1 cellular context compared by ENCODE assay signal in the genomic region with DNA sequence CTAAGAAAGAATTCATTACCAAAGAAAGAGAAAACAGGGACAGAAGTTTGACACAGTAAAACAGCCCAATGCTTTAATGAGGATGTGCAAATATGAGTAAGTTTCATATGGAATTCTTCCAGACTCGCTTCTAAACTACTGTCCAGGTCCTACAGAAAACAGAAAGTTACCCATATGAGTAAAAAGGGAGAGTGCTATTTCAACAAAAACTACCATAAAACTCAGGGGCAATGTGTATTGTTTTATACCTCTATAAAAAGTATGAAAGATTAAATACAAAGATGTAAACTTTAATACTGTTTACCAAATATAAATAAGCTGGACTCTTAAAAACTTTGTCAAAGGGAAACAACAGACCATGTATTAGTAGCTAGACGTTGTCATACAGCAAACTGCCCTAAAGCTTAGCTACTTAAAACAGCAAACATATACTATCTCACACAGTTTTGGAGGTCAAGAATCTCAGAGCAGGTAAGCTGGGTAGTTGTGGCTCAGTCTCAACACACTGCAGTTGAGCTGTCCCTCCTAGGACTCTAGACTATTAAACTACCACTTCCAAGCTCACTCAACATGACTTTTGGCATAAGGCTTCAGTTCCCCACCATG.
TF ChIP-seq lines count a peak whose summit lies in the region.

No MANE protein-coding gene starts in this region.

TF ChIP-seq in K562, 482 proteins besides CTCF, POLR2A, EP300 and RAD21:
- TF ChIP-seq BCOR (IDR thresholded peaks at IDR 0.05) (no peak), RNF2 (IDR thresholded peaks at IDR 0.05) (no peak), SAP30 (IDR thresholded peaks at IDR 0.05; ENCODE audit: borderline replicate concordance, insufficient read depth, low read depth, low read length, poor library complexity, severe bottlenecking) (no peak), DMBX1 (CRISPR knock-in tag; IDR thresholded peaks at IDR 0.05; ENCODE audit: borderline replicate concordance) (no peak), BDP1 (IDR thresholded peaks at IDR 0.05; ENCODE audit: insufficient read depth, insufficient read length) (no peak), THRAP3 (IDR thresholded peaks at IDR 0.05; ENCODE audit: borderline replicate concordance) (no peak), CHD1 (IDR thresholded peaks at IDR 0.05; ENCODE audit: low read length) (no peak), MAZ (CRISPR knock-in tag; conservative IDR thresholded peaks at IDR 0.05 in 1 of 2, IDR thresholded peaks at IDR 0.05 in 1 of 2) (no peak), FOXJ2 (tag; IDR thresholded peaks at IDR 0.05) (no peak), SRSF1 (IDR thresholded peaks at IDR 0.05; ENCODE audit: low read depth, low read length) (no peak), ZNF707 (CRISPR knock-in tag; conservative IDR thresholded peaks at IDR 0.05) (no peak), TCFL5 (CRISPR knock-in tag; conservative IDR thresholded peaks at IDR 0.05) (no peak)
- TF ChIP-seq, protein P1, sequence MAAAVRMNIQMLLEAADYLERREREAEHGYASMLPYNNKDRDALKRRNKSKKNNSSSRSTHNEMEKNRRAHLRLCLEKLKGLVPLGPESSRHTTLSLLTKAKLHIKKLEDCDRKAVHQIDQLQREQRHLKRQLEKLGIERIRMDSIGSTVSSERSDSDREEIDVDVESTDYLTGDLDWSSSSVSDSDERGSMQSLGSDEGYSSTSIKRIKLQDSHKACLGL (CRISPR knock-in tag; IDR thresholded peaks at IDR 0.05; ENCODE audit: borderline replicate concordance, poor library complexity, severe bottlenecking): no peak
- TF ChIP-seq, protein P2, sequence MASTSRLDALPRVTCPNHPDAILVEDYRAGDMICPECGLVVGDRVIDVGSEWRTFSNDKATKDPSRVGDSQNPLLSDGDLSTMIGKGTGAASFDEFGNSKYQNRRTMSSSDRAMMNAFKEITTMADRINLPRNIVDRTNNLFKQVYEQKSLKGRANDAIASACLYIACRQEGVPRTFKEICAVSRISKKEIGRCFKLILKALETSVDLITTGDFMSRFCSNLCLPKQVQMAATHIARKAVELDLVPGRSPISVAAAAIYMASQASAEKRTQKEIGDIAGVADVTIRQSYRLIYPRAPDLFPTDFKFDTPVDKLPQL (IDR thresholded peaks at IDR 0.05; ENCODE audit: extremely low read depth, insufficient read length): no peak
- TF ChIP-seq, protein P3, sequence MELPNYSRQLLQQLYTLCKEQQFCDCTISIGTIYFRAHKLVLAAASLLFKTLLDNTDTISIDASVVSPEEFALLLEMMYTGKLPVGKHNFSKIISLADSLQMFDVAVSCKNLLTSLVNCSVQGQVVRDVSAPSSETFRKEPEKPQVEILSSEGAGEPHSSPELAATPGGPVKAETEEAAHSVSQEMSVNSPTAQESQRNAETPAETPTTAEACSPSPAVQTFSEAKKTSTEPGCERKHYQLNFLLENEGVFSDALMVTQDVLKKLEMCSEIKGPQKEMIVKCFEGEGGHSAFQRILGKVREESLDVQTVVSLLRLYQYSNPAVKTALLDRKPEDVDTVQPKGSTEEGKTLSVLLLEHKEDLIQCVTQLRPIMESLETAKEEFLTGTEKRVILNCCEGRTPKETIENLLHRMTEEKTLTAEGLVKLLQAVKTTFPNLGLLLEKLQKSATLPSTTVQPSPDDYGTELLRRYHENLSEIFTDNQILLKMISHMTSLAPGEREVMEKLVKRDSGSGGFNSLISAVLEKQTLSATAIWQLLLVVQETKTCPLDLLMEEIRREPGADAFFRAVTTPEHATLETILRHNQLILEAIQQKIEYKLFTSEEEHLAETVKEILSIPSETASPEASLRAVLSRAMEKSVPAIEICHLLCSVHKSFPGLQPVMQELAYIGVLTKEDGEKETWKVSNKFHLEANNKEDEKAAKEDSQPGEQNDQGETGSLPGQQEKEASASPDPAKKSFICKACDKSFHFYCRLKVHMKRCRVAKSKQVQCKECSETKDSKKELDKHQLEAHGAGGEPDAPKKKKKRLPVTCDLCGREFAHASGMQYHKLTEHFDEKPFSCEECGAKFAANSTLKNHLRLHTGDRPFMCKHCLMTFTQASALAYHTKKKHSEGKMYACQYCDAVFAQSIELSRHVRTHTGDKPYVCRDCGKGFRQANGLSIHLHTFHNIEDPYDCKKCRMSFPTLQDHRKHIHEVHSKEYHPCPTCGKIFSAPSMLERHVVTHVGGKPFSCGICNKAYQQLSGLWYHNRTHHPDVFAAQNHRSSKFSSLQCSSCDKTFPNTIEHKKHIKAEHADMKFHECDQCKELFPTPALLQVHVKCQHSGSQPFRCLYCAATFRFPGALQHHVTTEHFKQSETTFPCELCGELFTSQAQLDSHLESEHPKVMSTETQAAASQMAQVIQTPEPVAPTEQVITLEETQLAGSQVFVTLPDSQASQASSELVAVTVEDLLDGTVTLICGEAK (IDR thresholded peaks at IDR 0.05): no peak
- TF ChIP-seq, protein P3 (CRISPR knock-in tag; IDR thresholded peaks at IDR 0.05): no peak
